13 cellular contexts compared by ENCODE assay signal in the genomic region with DNA sequence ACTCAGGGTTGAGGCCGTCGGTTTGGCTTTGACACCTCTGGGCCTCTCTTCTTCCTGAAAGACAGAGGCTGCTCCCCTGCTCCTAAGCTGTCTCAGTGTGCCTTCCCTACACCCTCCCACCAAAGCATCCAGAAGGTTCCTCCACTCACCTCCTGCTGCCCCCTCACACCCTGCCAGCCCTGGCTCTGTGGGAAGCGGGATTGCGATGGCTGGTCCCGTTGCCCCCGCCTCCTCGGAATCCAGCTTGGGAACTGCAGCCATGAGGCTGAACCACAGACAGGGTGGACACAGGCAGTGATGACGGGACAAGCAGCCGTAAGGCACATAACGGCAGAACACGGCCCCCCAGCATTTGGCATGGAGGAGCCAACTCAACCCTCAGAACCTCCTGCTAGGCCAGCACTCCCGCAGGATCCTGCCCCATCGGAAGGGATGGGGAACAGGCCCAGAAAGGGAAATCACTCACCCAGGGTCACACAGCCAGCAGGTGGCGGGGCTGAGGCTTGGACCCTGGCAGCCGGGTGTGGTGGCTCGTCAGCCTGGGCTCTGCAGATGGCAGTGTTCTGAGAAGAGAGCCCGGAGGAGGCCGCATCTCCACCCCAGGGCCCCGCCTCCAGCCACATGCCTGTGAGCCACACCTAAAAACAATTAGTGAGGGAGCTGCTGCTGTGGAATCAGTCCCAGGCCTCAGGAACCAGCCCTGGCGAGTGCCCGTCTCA.
A peak's percentile ranks its signal among the peaks of the same experiment; 100 is the strongest.
DNase-seq lines count a peak whose midpoint lies in the region; ATAC-seq and TF ChIP-seq lines count a peak whose summit lies in the region.
"Had no signal": no experiment of that assay in that cellular context is flagged by ENCODE, and none has a peak within 500 bp of the region (broad histone marks: within the 10 kb centered on the region; RNA-seq: fewer than 3 reads in every experiment).

No MANE protein-coding gene starts in this region.

- no peak overlapping the region for H3K4me3 ChIP-seq in LNCaP clone FGC (ENCODE audit: low read depth, low read length)
- H3K4me3 ChIP-seq: sigmoid colon had no signal

- H3K4me3 Mint-ChIP-seq in WTC11 = no peak overlapping the region
- H3K4me3 Mint-ChIP-seq in immature natural killer cell = no peak overlapping the region
- H3K4me3 Mint-ChIP-seq in CD14-positive monocyte = no peak overlapping the region
- H3K4me3 Mint-ChIP-seq: activated naive CD8-positive, alpha-beta T cell treated with anti-CD3 and anti-CD28 coated beads, Interleukin-2, amount 10 ng/mL, durations not matched to agents 7 days and 5 days had no signal

- CTCF ChIA-PET in WTC11 (lab: Charles Lee) = interaction anchor here (0.6 to 1.3 kb wide), 5 partner anchors 8 to 139 kb away, joined by 3 read pairs; no protein-coding TSS in a partner anchor

- TF ChIP-seq CTCF in LNCaP clone FGC (IDR thresholded peaks at IDR 0.05; ENCODE audit: control insufficient read depth, extremely low read depth, insufficient read depth) (peak; percentile 49), WTC11 (IDR thresholded peaks at IDR 0.05) (no peak), CD14-positive monocyte (IDR thresholded peaks at IDR 0.05) (no peak)

- ATAC-seq in WTC11 (peak; percentile 92), GM21619 (IDR thresholded peaks at IDR 0.05; ENCODE audit: unreplicated experiment) (no peak)

- H3K27me3 Mint-ChIP-seq in WTC11 (ENCODE audit: low read depth) = peaks cover 23% of the 10 kb centered on the region
- peaks cover 2 to 5% (median 4%) of the 10 kb centered on the region in 3 donors for H3K27me3 Mint-ChIP-seq in immature natural killer cell (ENCODE audit: low read depth in 3 of 3)
- H3K27me3 Mint-ChIP-seq in CD14-positive monocyte (ENCODE audit: low read depth in 3 of 3) = peaks cover 51 to 67% (median 55%) of the 10 kb centered on the region in 3 donors
- H3K27me3 Mint-ChIP-seq: activated naive CD8-positive, alpha-beta T cell treated with anti-CD3 and anti-CD28 coated beads, Interleukin-2, amount 10 ng/mL, durations not matched to agents 7 days and 5 days had no signal

- POLR2A ChIA-PET in WTC11 (lab: Charles Lee) = no interaction called here

- H3K9me3 Mint-ChIP-seq in WTC11 (no peaks in the 10 kb centered on the region), immature natural killer cell (no peaks in the 10 kb centered on the region), CD14-positive monocyte (peaks cover 7 to 19% (median 10%) of the 10 kb centered on the region in 7 donors)
- H3K9me3 Mint-ChIP-seq: activated naive CD8-positive, alpha-beta T cell treated with anti-CD3 and anti-CD28 coated beads, Interleukin-2, amount 10 ng/mL, durations not matched to agents 7 days and 5 days had no signal

- intact Hi-C loops in CD14-positive monocyte (cut with micrococcal nuclease) = loop anchor here in 1 of 2 donors (5.0 kb wide), 1 partner anchor 37 kb away; no protein-coding TSS in a partner anchor

- H3K4me1 Mint-ChIP-seq in WTC11 (no peaks in the 10 kb centered on the region), immature natural killer cell (no peaks in the 10 kb centered on the region), CD14-positive monocyte (peaks cover 5% of the 10 kb centered on the region)
- H3K4me1 Mint-ChIP-seq: activated naive CD8-positive, alpha-beta T cell treated with anti-CD3 and anti-CD28 coated beads, Interleukin-2, amount 10 ng/mL, durations not matched to agents 7 days and 5 days had no signal

- H3K27ac Mint-ChIP-seq in WTC11 = no peak overlapping the region
- H3K27ac Mint-ChIP-seq in immature natural killer cell = no peak overlapping the region
- H3K27ac Mint-ChIP-seq in CD14-positive monocyte = no peak overlapping the region
- H3K27ac Mint-ChIP-seq: activated naive CD8-positive, alpha-beta T cell treated with anti-CD3 and anti-CD28 coated beads, Interleukin-2, amount 10 ng/mL, durations not matched to agents 7 days and 5 days had no signal

- no peaks in the 10 kb centered on the region for H3K36me3 Mint-ChIP-seq in WTC11
- H3K36me3 Mint-ChIP-seq in immature natural killer cell = no peaks in the 10 kb centered on the region
- peaks cover 0 to 2% of the 10 kb centered on the region in 2 donors for H3K36me3 Mint-ChIP-seq in CD14-positive monocyte
- H3K36me3 Mint-ChIP-seq: activated naive CD8-positive, alpha-beta T cell treated with anti-CD3 and anti-CD28 coated beads, Interleukin-2, amount 10 ng/mL, durations not matched to agents 7 days and 5 days had no signal

- DNase-seq in 8988T (peak; percentile 69), Daoy (ENCODE audit: low read depth) (peak; percentile 44), LNCaP clone FGC (ENCODE audit: low read depth) (no peak), WTC11 (ENCODE audit: low spot score) (peak; percentile 54), mesenteric fat pad (ENCODE audit: low spot score) (no peak), immature natural killer cell (no peak), CD14-positive monocyte (ENCODE audit: low spot score) (no peak)
- DNase-seq: activated naive CD8-positive, alpha-beta T cell treated with anti-CD3 and anti-CD28 coated beads, Interleukin-2, amount 10 ng/mL, durations not matched to agents 7 days and 5 days; dermis blood vessel endothelial cell; hippocampal formation; NCI-H1930; sigmoid colon had no signal

TF ChIP-seq in WTC11, 78 proteins besides CTCF, POLR2A, EP300 and RAD21 (continues in another document):
- no peak for TF ChIP-seq ZNF121 (CRISPR knock-in tag; IDR thresholded peaks at IDR 0.05)
- TF ChIP-seq, protein P1, sequence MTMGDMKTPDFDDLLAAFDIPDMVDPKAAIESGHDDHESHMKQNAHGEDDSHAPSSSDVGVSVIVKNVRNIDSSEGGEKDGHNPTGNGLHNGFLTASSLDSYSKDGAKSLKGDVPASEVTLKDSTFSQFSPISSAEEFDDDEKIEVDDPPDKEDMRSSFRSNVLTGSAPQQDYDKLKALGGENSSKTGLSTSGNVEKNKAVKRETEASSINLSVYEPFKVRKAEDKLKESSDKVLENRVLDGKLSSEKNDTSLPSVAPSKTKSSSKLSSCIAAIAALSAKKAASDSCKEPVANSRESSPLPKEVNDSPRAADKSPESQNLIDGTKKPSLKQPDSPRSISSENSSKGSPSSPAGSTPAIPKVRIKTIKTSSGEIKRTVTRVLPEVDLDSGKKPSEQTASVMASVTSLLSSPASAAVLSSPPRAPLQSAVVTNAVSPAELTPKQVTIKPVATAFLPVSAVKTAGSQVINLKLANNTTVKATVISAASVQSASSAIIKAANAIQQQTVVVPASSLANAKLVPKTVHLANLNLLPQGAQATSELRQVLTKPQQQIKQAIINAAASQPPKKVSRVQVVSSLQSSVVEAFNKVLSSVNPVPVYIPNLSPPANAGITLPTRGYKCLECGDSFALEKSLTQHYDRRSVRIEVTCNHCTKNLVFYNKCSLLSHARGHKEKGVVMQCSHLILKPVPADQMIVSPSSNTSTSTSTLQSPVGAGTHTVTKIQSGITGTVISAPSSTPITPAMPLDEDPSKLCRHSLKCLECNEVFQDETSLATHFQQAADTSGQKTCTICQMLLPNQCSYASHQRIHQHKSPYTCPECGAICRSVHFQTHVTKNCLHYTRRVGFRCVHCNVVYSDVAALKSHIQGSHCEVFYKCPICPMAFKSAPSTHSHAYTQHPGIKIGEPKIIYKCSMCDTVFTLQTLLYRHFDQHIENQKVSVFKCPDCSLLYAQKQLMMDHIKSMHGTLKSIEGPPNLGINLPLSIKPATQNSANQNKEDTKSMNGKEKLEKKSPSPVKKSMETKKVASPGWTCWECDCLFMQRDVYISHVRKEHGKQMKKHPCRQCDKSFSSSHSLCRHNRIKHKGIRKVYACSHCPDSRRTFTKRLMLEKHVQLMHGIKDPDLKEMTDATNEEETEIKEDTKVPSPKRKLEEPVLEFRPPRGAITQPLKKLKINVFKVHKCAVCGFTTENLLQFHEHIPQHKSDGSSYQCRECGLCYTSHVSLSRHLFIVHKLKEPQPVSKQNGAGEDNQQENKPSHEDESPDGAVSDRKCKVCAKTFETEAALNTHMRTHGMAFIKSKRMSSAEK (CRISPR knock-in tag; IDR thresholded peaks at IDR 0.05; ENCODE audit: borderline replicate concordance) = no peak
- TF ChIP-seq FOXP1 (CRISPR knock-in tag; IDR thresholded peaks at IDR 0.05; ENCODE audit: borderline replicate concordance) = no peak
- no peak for TF ChIP-seq IRF1 (CRISPR knock-in tag; IDR thresholded peaks at IDR 0.05)
- no peak for TF ChIP-seq ZSCAN18 (CRISPR knock-in tag; IDR thresholded peaks at IDR 0.05)
- TF ChIP-seq HMGA2 (CRISPR knock-in tag; IDR thresholded peaks at IDR 0.05) = no peak
- no peak for TF ChIP-seq GABPB1 (CRISPR knock-in tag; IDR thresholded peaks at IDR 0.05)
- no peak for TF ChIP-seq RELA (CRISPR knock-in tag; IDR thresholded peaks at IDR 0.05; ENCODE audit: borderline replicate concordance)
- TF ChIP-seq, protein P2, sequence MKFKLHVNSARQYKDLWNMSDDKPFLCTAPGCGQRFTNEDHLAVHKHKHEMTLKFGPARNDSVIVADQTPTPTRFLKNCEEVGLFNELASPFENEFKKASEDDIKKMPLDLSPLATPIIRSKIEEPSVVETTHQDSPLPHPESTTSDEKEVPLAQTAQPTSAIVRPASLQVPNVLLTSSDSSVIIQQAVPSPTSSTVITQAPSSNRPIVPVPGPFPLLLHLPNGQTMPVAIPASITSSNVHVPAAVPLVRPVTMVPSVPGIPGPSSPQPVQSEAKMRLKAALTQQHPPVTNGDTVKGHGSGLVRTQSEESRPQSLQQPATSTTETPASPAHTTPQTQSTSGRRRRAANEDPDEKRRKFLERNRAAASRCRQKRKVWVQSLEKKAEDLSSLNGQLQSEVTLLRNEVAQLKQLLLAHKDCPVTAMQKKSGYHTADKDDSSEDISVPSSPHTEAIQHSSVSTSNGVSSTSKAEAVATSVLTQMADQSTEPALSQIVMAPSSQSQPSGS (CRISPR knock-in tag; IDR thresholded peaks at IDR 0.05; ENCODE audit: borderline replicate concordance, low read depth) = no peak
- no peak for TF ChIP-seq SMAD4 (CRISPR knock-in tag; IDR thresholded peaks at IDR 0.05)

Comparison
In these comparisons a context has a peak if more than half of its experiments do, and no peak if none do; other contexts are left out.
1. DNase-seq: peak in 8988T (single experiment), Daoy (single experiment) and WTC11 (single experiment); none in LNCaP clone FGC (single experiment), mesenteric fat pad (single experiment), immature natural killer cell (0 of 3) and CD14-positive monocyte (single experiment).